21 cellular contexts compared by ENCODE assay signal in genomic region chr4:4321951-4322688, GRCh38. TPM values are rescaled to one million over a fixed set of nuclear protein-coding genes. Genes with fewer than 3 reads are reported as not detected.
DNase-seq lines count a peak whose midpoint lies in the region; ATAC-seq and TF ChIP-seq lines count a peak whose summit lies in the region.
"Had no signal": no experiment of that assay in that cellular context is flagged by ENCODE, and none has a peak within 500 bp of the region (broad histone marks: within the 10 kb centered on the region; RNA-seq: fewer than 3 reads in every experiment).

No MANE protein-coding gene starts in this region.

- WGBS in endodermal cell (ENCODE audit: insufficient coverage in 1 of 2, insufficient read length in 1 of 2), 2 experiments: 90 to 91% methylated on average over 16 to 18 of the region's 18 CpGs

- peaks cover 29% of the 10 kb centered on the region for H3K36me3 Mint-ChIP-seq in endodermal cell (ENCODE audit: low read depth)
- peaks cover 21% of the 10 kb centered on the region for H3K36me3 Mint-ChIP-seq in stimulated activated effector memory CD8-positive, alpha-beta T cell treated with anti-CD3 and anti-CD28 coated beads, Interleukin-12 subunit alpha, Interleukin-12 subunit beta, amount 100 ng/mL, for 72 hours

- H3K27me3 ChIP-seq in Peyer's patch (no peaks in the 10 kb centered on the region), endodermal cell (ENCODE audit: control insufficient read depth, insufficient read depth, low read length, poor library complexity, severe bottlenecking) (no peaks in the 10 kb centered on the region)

- no peak overlapping the region for H3K27ac Mint-ChIP-seq in endodermal cell
- H3K27ac Mint-ChIP-seq in stimulated activated effector memory CD8-positive, alpha-beta T cell treated with anti-CD3 and anti-CD28 coated beads, Interleukin-12 subunit alpha, Interleukin-12 subunit beta, amount 100 ng/mL, for 72 hours: peak overlapping the region; percentile 63

- TF ChIP-seq POLR2A in Peyer's patch (IDR thresholded peaks at IDR 0.05): no peak

- no peaks in the 10 kb centered on the region for H3K27me3 Mint-ChIP-seq in endodermal cell (ENCODE audit: insufficient read depth)

- H3K4me1 Mint-ChIP-seq in endodermal cell: peaks cover 13% of the 10 kb centered on the region
- H3K4me1 Mint-ChIP-seq in stimulated activated effector memory CD8-positive, alpha-beta T cell treated with anti-CD3 and anti-CD28 coated beads, Interleukin-12 subunit alpha, Interleukin-12 subunit beta, amount 100 ng/mL, for 72 hours: peaks cover 5% of the 10 kb centered on the region

- H3K36me3 ChIP-seq in Peyer's patch: peaks cover 0 to 34% (median 0%) of the 10 kb centered on the region in 3 donors
- peaks cover 14% of the 10 kb centered on the region for H3K36me3 ChIP-seq in endodermal cell (ENCODE audit: control insufficient read depth, insufficient read depth, low read length)

- no peak overlapping the region for H3K9ac ChIP-seq in endodermal cell (ENCODE audit: extremely low read depth, low read length, poor library complexity, severe bottlenecking)

- no peak overlapping the region for H3K27ac ChIP-seq in Peyer's patch
- no peak overlapping the region for H3K27ac ChIP-seq in endodermal cell (ENCODE audit: low read depth, low read length)
- H3K27ac ChIP-seq: C4-2B had no signal

- ATAC-seq in stimulated activated effector memory CD8-positive, alpha-beta T cell treated with anti-CD3 and anti-CD28 coated beads, Interleukin-12 subunit alpha, Interleukin-12 subunit beta, amount 100 ng/mL, for 72 hours: no peak
- ATAC-seq: GM12878, SK-N-SH treated with all-trans-retinoic acid at 6 μM for 48 hours had no signal

- H3K9me3 ChIP-seq in Peyer's patch (no peaks in the 10 kb centered on the region), endodermal cell (ENCODE audit: control insufficient read depth, low read length) (no peaks in the 10 kb centered on the region)

- H3K4me3 Mint-ChIP-seq in endodermal cell: no peak overlapping the region
- no peak overlapping the region for H3K4me3 Mint-ChIP-seq in stimulated activated effector memory CD8-positive, alpha-beta T cell treated with anti-CD3 and anti-CD28 coated beads, Interleukin-12 subunit alpha, Interleukin-12 subunit beta, amount 100 ng/mL, for 72 hours

- H3K4me3 ChIP-seq in Peyer's patch (no peak overlapping the region), endodermal cell (ENCODE audit: low read length) (no peak overlapping the region)
- H3K4me3 ChIP-seq: GM12878 had no signal

- H3K4me1 ChIP-seq in Peyer's patch: no peaks in the 10 kb centered on the region
- peaks cover 7% of the 10 kb centered on the region for H3K4me1 ChIP-seq in endodermal cell (ENCODE audit: control insufficient read depth, insufficient read depth, low read length)

- TF ChIP-seq CTCF in Peyer's patch (IDR thresholded peaks at IDR 0.05) (no peak), endodermal cell (conservative IDR thresholded peaks at IDR 0.05) (no peak)

- DNase-seq in D341Med (ENCODE audit: low spot score): peak; percentile 2
- DNase-seq in Peyer's patch: peak in 2 of 3 donors; percentile 4 to 8
- DNase-seq in endodermal cell: peak; percentile 35
- DNase-seq in stimulated activated effector memory CD8-positive, alpha-beta T cell treated with anti-CD3 and anti-CD28 coated beads, Interleukin-12 subunit alpha, Interleukin-12 subunit beta, amount 100 ng/mL, for 72 hours (ENCODE audit: low spot score in 2 of 2): no peak
- DNase-seq in NCI-H128 (lab: John Stamatoyannopoulos, UW; ENCODE audit: unreplicated experiment): no peak
- DNase-seq in NCI-H524 (lab: John Stamatoyannopoulos, UW): no peak
- DNase-seq in germinal center (ENCODE audit: low spot score): no peak
- DNase-seq: ACHN, COR-L47, HCEC 1CT, KG1, NCI-H1417, NCI-H187, NCI-H2107, NCI-H510A, NCI-H774, RPMI8226, SIG-M5 had no signal

- no peaks in the 10 kb centered on the region for H3K9me3 Mint-ChIP-seq in endodermal cell
- no peaks in the 10 kb centered on the region for H3K9me3 Mint-ChIP-seq in stimulated activated effector memory CD8-positive, alpha-beta T cell treated with anti-CD3 and anti-CD28 coated beads, Interleukin-12 subunit alpha, Interleukin-12 subunit beta, amount 100 ng/mL, for 72 hours

RNA-seq across cellular contexts. Expression of gene ZBTB49, which starts 32.1 kb away (rescaled TPM):
- total RNA-seq in Peyer's patch (10 to 100 TPM in 2 of 4 donors, 1 to 10 TPM in 2; 3.3 to 17.0 (median 11.7) TPM), endodermal cell (1 to 10 TPM; 5.9 to 8.0 TPM)
- 5.9 TPM for polyA plus RNA-seq in endodermal cell (2013, experiment 1 of 2)
- 6.0 TPM for polyA plus RNA-seq in endodermal cell (2013, experiment 2 of 2)

RNA-seq across cellular contexts. Expression of gene LYAR, which starts 32.2 kb away (rescaled TPM):
- total RNA-seq in Peyer's patch (1 to 10 TPM; 2.8 to 6.3 (median 4.4) TPM), endodermal cell (10 to 100 TPM; 23.7 to 26.3 TPM)
- polyA plus RNA-seq in endodermal cell (2013, experiment 1 of 2): 25.1 TPM
- polyA plus RNA-seq in endodermal cell (2013, experiment 2 of 2): 24.6 TPM

Comparison
In these comparisons a context has a peak if more than half of its experiments do, and no peak if none do; other contexts are left out.
1. DNase-seq: peak in D341Med (single experiment), Peyer's patch (2 of 3) and endodermal cell (single experiment); none in stimulated activated effector memory CD8-positive, alpha-beta T cell treated with anti-CD3 and anti-CD28 coated beads, Interleukin-12 subunit alpha, Interleukin-12 subunit beta, amount 100 ng/mL, for 72 hours (0 of 2), NCI-H128 (single experiment), NCI-H524 (0 of 2) and germinal center (single experiment).